9 cellular contexts compared by ENCODE assay signal in genomic region chr16:27109666-27110523, GRCh38. TPM values are rescaled to one million over a fixed set of nuclear protein-coding genes. Genes with fewer than 3 reads are reported as not detected.
DNase-seq lines count a peak whose midpoint lies in the region; ATAC-seq and TF ChIP-seq lines count a peak whose summit lies in the region.
"Had no signal": no experiment of that assay in that cellular context is flagged by ENCODE, and none has a peak within 500 bp of the region (broad histone marks: within the 10 kb centered on the region; RNA-seq: fewer than 3 reads in every experiment).

No MANE protein-coding gene starts in this region.

- no peaks in the 10 kb centered on the region for H3K9me2 ChIP-seq in neural cell (ENCODE audit: insufficient read depth, low read length)

- H2AFZ ChIP-seq in neural cell (ENCODE audit: low read depth, low read length): no peak overlapping the region

- no TSS peak for BruUV-seq in Panc1 (replicated peaks; lab: Mats Ljungman, UMichigan)

- H3K27me3 ChIP-seq in Panc1 (ENCODE audit: control insufficient read depth, insufficient read depth, low read length): peaks cover 2% of the 10 kb centered on the region; the same call in 1 of the 2 replicates
- no peaks in the 10 kb centered on the region for H3K27me3 ChIP-seq in neural cell (ENCODE audit: insufficient read depth, low read depth, low read length)

- no peak for TF ChIP-seq EP300 in neural cell (conservative IDR thresholded peaks at IDR 0.05; ENCODE audit: poor library complexity, severe bottlenecking)

- H3K36me3 ChIP-seq in Panc1 (ENCODE audit: control insufficient read depth, insufficient read depth, low read length): no peaks in the 10 kb centered on the region
- H3K36me3 ChIP-seq in neural cell (ENCODE audit: insufficient read depth, low read length): no peaks in the 10 kb centered on the region

- CTCF ChIA-PET in Panc1 (lab: Charles Lee): interaction anchor here (0.5 to 1.0 kb wide), 34 partner anchors 17 to 1879 kb away, joined by 3 to 23 read pairs (median 7); no protein-coding TSS in a partner anchor

- peak overlapping the region; percentile 60 for H3K9ac ChIP-seq in neural cell (ENCODE audit: low read length)

- DNase-seq in G401 (ENCODE audit: low spot score): peak; percentile 11
- DNase-seq in Panc1 (ENCODE audit: low read depth, low spot score): no peak
- peak; percentile 64 for DNase-seq in activated T-helper 1 cell treated with Interleukin-2 at 50 U/mL for 16 hours (ENCODE audit: low read depth)
- DNase-seq in fibroblast of peridontal ligament (ENCODE audit: extremely low read depth): peak; percentile 50
- DNase-seq in stimulated activated naive CD4-positive, alpha-beta T cell treated with Interleukin-2 at 50 U/mL for 16 hours (lab: John Stamatoyannopoulos, UW): peak; percentile 50

- POLR2A ChIA-PET in Panc1 (lab: Charles Lee): interaction anchor here (0.7 kb wide), 1 partner anchor 1842 kb away, joined by 4 read pairs; no protein-coding TSS in a partner anchor

- no peaks in the 10 kb centered on the region for H4K20me1 ChIP-seq in neural cell (ENCODE audit: insufficient read depth)

- TF ChIP-seq RAD21 in neural cell (conservative IDR thresholded peaks at IDR 0.05): peak; percentile 91

- H3K79me2 ChIP-seq in neural cell (replicated peaks; ENCODE audit: insufficient read depth, low read length): no peaks in the 10 kb centered on the region

- peak overlapping the region; percentile 48 for H3K4me2 ChIP-seq in neural cell (ENCODE audit: low read length)

- no peaks in the 10 kb centered on the region for H3K9me3 ChIP-seq in Panc1 (ENCODE audit: control insufficient read depth, insufficient read depth, low read depth, low read length)
- no peaks in the 10 kb centered on the region for H3K9me3 ChIP-seq in neural cell (ENCODE audit: low read length)

- TF ChIP-seq CTCF in Panc1 (IDR thresholded peaks at IDR 0.05): peak; percentile 97
- TF ChIP-seq CTCF in neural cell (IDR thresholded peaks at IDR 0.05; ENCODE audit: poor library complexity, severe bottlenecking): peak; percentile 79

- in situ Hi-C loops in G401 (cut with HindIII; ENCODE audit: low sequenced_read_pairs): no loop called here
- in situ Hi-C loops in Panc1 (cut with HindIII; ENCODE audit: low pct_unique_long_range_greater_than_20kb, low sequenced_read_pairs): no loop called here

- H3F3A ChIP-seq in neural cell (ENCODE audit: insufficient read depth, low read length, poor library complexity, severe bottlenecking): no peaks in the 10 kb centered on the region

- peaks cover 6% of the 10 kb centered on the region; the same call in 1 of the 2 replicates for H3K4me1 ChIP-seq in Panc1 (ENCODE audit: control insufficient read depth, insufficient read depth, low read length)

- peak; percentile 48 for ATAC-seq in HG03521 (IDR thresholded peaks at IDR 0.05; ENCODE audit: unreplicated experiment)
- peak; percentile 84 for ATAC-seq in Panc1
- no peak for ATAC-seq in GM19035 (IDR thresholded peaks at IDR 0.05; ENCODE audit: unreplicated experiment)

- H3K27ac ChIP-seq in Panc1 (ENCODE audit: low read length) (no peak overlapping the region), neural cell (ENCODE audit: low read length) (peak overlapping the region; percentile 28)

- peak overlapping the region; percentile 31 to 47 for H3K4me3 ChIP-seq in Panc1 (ENCODE audit: low read depth in 2 of 2, low read length in 2 of 2)
- peak overlapping the region; percentile 63 for H3K4me3 ChIP-seq in neural cell (ENCODE audit: low read length)

- intact Hi-C loops in Panc1 (cut with micrococcal nuclease; ENCODE audit: unreplicated experiment): loop anchor here (1.0 kb wide), 1 partner anchor 1272 kb away; no protein-coding TSS in a partner anchor

TF ChIP-seq in neural cell, 6 proteins besides CTCF, POLR2A, EP300 and RAD21:
- no peak for TF ChIP-seq MXI1 (conservative IDR thresholded peaks at IDR 0.05; ENCODE audit: poor library complexity, severe bottlenecking)
- peak; percentile 86 for TF ChIP-seq SMC3 (conservative IDR thresholded peaks at IDR 0.05; ENCODE audit: poor library complexity)

RNA-seq across cellular contexts. Expression of gene C16orf82, which starts 43.2 kb away (rescaled TPM):
- total RNA-seq in G401 (2014; rRNA removed; shearing (Covaris generic)): not detected in 2 replicates
- not detected for total RNA-seq in Panc1 (2021; ENCODE audit: unreplicated experiment)
- not detected for polyA plus RNA-seq in Panc1 (2012; ENCODE audit: insufficient read length)
- polyA plus RNA-seq in neural cell: not detected in 2 replicates
- polyA minus RNA-seq in neural cell: not detected in 2 replicates
- total RNA-seq: temporal lobe had no signal
